ENCODE assay signal across 8 cellular contexts in the genomic region with DNA sequence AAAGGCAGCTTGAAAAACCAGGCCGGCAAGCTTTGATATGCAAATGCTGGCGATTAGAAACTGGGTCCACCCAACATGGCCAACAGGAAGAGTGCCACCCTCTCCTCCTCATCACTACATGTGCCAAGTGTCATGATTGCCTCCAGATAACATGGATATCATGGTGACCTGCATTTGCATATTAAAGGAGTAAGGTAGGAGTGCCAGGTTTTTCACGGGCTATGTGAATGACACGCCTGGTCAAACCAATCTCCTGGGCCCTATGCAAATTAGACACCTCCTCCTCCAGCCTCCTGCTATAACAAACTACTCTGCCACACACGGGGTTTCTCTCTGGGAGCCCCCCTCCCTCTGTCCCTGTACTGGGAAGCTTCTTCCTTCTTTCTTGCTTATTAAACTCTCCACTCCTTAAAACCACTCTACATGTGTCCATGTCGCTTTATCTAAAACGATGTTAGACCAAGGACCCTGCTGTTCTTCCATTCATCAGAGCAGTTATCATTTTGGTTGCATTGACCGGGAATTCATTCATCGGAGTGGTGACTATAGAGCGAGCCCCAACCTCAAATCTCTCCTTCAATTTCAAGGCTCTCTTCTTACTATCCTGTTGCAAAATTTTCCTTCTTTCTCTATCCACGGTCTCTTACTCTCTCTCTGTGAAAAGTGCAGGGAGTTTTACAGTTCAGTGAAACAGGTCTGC. TPM values are rescaled to one million over a fixed set of nuclear protein-coding genes. Genes with fewer than 3 reads are reported as not detected.
DNase-seq lines count a peak whose midpoint lies in the region; ATAC-seq and TF ChIP-seq lines count a peak whose summit lies in the region.

No MANE protein-coding gene starts in this region.

- H3K9ac ChIP-seq in adipocyte (ENCODE audit: low read length) (peak overlapping the region; percentile 57), mesenchymal stem cell (ENCODE audit: low read length) (peak overlapping the region; percentile 29)

- peak overlapping the region in 1 of 7 donors; percentile 52 for H3K27ac Mint-ChIP-seq in CD14-positive monocyte

- H2AFZ ChIP-seq in mesenchymal stem cell (ENCODE audit: low read depth, low read length): no peak overlapping the region

- peak overlapping the region; percentile 57 for H3K4me2 ChIP-seq in mesenchymal stem cell (ENCODE audit: low read length, poor library complexity, severe bottlenecking)

- H4K8ac ChIP-seq in mesenchymal stem cell (ENCODE audit: low read length): no peak overlapping the region

- H4K91ac ChIP-seq in mesenchymal stem cell (ENCODE audit: low read length): no peak overlapping the region

- peak overlapping the region; percentile 61 to 90 for H3K4me3 Mint-ChIP-seq in CD14-positive monocyte

- no peak overlapping the region for H2AK5ac ChIP-seq in mesenchymal stem cell (ENCODE audit: low read length, severe bottlenecking)

- no peak overlapping the region for H3K23ac ChIP-seq in mesenchymal stem cell (ENCODE audit: low read length in 2 of 2)

- H3K79me1 ChIP-seq in mesenchymal stem cell (replicated peaks; ENCODE audit: low read length, poor library complexity, severe bottlenecking): no peaks in the 10 kb centered on the region

- no peaks in the 10 kb centered on the region for H3K36me3 ChIP-seq in adipocyte (ENCODE audit: control insufficient read depth, insufficient read depth, low read length, severe bottlenecking)
- no peaks in the 10 kb centered on the region for H3K36me3 ChIP-seq in mesenchymal stem cell (ENCODE audit: control insufficient read depth in 1 of 2, insufficient read depth in 2 of 2, low read depth in 1 of 2, low read length in 2 of 2)

- H3K9me3 ChIP-seq in adipocyte (ENCODE audit: control insufficient read depth, low read length) (peaks cover 2% of the 10 kb centered on the region), mesenchymal stem cell (ENCODE audit: control insufficient read depth, low read length) (peaks cover 2% of the 10 kb centered on the region)

- H3K14ac ChIP-seq in mesenchymal stem cell (ENCODE audit: low read length in 2 of 2): no peak overlapping the region

- H3K9me3 Mint-ChIP-seq in CD14-positive monocyte: peaks cover 0 to 3% (median 0%) of the 10 kb centered on the region in 7 donors

- H2BK5ac ChIP-seq in mesenchymal stem cell (ENCODE audit: low read depth, low read length, poor library complexity, severe bottlenecking): no peak overlapping the region

- peaks cover 14% of the 10 kb centered on the region for H3K27me3 ChIP-seq in adipocyte (replicated peaks; ENCODE audit: control insufficient read depth, insufficient read depth, low read length)
- H3K27me3 ChIP-seq in mesenchymal stem cell (ENCODE audit: control insufficient read depth in 1 of 2, insufficient read depth in 1 of 2, low read length in 2 of 2): peaks cover 8 to 30% of the 10 kb centered on the region in 2 experiments

- H2BK120ac ChIP-seq in mesenchymal stem cell (ENCODE audit: low read depth, low read length): no peak overlapping the region

- intact Hi-C loops in CD14-positive monocyte (cut with micrococcal nuclease): loop anchor here (1.0 to 5.0 kb wide), 5 partner anchors 46 to 496 kb away; no protein-coding TSS in a partner anchor

- peak; percentile 20 for ATAC-seq in HG03159 (IDR thresholded peaks at IDR 0.05; ENCODE audit: unreplicated experiment)

- no peak overlapping the region for H3K18ac ChIP-seq in mesenchymal stem cell (ENCODE audit: low read depth in 1 of 2, low read length in 2 of 2)

- no peak for TF ChIP-seq CTCF in CD14-positive monocyte (IDR thresholded peaks at IDR 0.05)

- no peak overlapping the region for H3K27ac ChIP-seq in mesenchymal stem cell (ENCODE audit: low read length, poor library complexity, severe bottlenecking)

- H3K27me3 Mint-ChIP-seq in CD14-positive monocyte (ENCODE audit: low read depth in 3 of 3): peaks cover 0 to 5% (median 5%) of the 10 kb centered on the region in 3 donors

- 19% methylated on average over 11 of the region's 11 CpGs for WGBS in mesenchymal stem cell

- DNase-seq in CD14-positive monocyte (ENCODE audit: low spot score) (no peak), adipocyte (ENCODE audit: low read depth) (no peak), mesenchymal stem cell (no peak), NCI-H1930 (lab: John Stamatoyannopoulos, UW) (no peak), UCSD-AML1 (lab: John Stamatoyannopoulos, UW; ENCODE audit: unreplicated experiment) (no peak), Kasumi-1 (lab: John Stamatoyannopoulos, UW) (no peak), NCI-H1694 (lab: John Stamatoyannopoulos, UW) (no peak)

- H2BK15ac ChIP-seq in mesenchymal stem cell (ENCODE audit: low read depth, poor library complexity, severe bottlenecking): no peak overlapping the region

- no peaks in the 10 kb centered on the region for H3K36me3 Mint-ChIP-seq in CD14-positive monocyte

- H3K4ac ChIP-seq in mesenchymal stem cell (ENCODE audit: low read depth in 1 of 2, low read length in 2 of 2): no peak overlapping the region

- peaks cover 28% of the 10 kb centered on the region for H3K4me1 Mint-ChIP-seq in CD14-positive monocyte

- H3K4me1 ChIP-seq in adipocyte (ENCODE audit: control insufficient read depth, insufficient read depth, low read length) (peaks cover 4% of the 10 kb centered on the region), mesenchymal stem cell (ENCODE audit: control insufficient read depth, insufficient read depth, low read depth, low read length) (no peaks in the 10 kb centered on the region)

- no peak overlapping the region for H2BK12ac ChIP-seq in mesenchymal stem cell (ENCODE audit: low read length in 2 of 2)

- H3K4me3 ChIP-seq in adipocyte (ENCODE audit: low read length) (peak overlapping the region; percentile 48), mesenchymal stem cell (ENCODE audit: insufficient read depth in 1 of 2, low read depth in 1 of 2, low read length in 2 of 2) (peak overlapping the region in 1 of 2 experiments; percentile 23)

RNA-seq across cellular contexts. Expression of a gene that starts 27.5 kb away (rescaled TPM):
- polyA plus RNA-seq in CD14-positive monocyte: not detected
- not detected for polyA plus RNA-seq in mesenchymal stem cell (2013, experiment 1 of 2)
- not detected for polyA plus RNA-seq in mesenchymal stem cell (2013, experiment 2 of 2)

RNA-seq across cellular contexts. Expression of a gene that starts 57.4 kb away (rescaled TPM):
- polyA plus RNA-seq in CD14-positive monocyte: not detected
- polyA plus RNA-seq in mesenchymal stem cell (2013, experiment 1 of 2): not detected
- polyA plus RNA-seq in mesenchymal stem cell (2013, experiment 2 of 2): not detected
